In genomic region chr22:21531525-21531924, GRCh38 we compare ENCODE assay signal across 2 cellular contexts. TPM values are rescaled to one million over a fixed set of nuclear protein-coding genes. Genes with fewer than 3 reads are reported as not detected.
"Had no signal": no experiment of that assay in that cellular context is flagged by ENCODE, and none has a peak within 500 bp of the region (broad histone marks: within the 10 kb centered on the region; RNA-seq: fewer than 3 reads in every experiment).

No MANE protein-coding gene starts in this region.

RNA-seq across cellular contexts. Expression of gene RIMBP3C, which starts 19.7 kb away (rescaled TPM):
- total RNA-seq: ascending aorta had no signal
- polyA plus RNA-seq: aorta had no signal
